ENCODE assay signal across 17 cellular contexts in the genomic region with DNA sequence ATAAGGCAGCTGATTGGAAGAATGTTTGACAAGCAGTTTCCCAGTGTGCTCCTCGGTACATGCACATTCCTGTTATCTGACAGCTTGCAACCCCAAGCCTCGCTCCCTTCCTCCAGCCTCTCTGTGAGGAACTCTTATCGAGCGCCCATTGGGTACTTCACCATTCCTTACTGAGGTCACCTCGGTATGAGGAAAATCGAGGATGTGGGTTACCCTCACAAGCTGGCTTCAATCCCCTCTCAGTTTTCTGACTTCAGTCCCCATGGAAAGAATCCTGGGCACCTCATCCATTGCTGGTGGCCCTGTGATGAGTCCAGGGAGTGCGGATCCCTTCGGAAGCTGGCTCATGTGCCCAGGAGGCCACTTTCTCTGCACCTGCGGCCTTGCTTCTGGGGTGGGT. TPM values are rescaled to one million over a fixed set of nuclear protein-coding genes. Genes with fewer than 3 reads are reported as not detected.
DNase-seq lines count a peak whose midpoint lies in the region; ATAC-seq and TF ChIP-seq lines count a peak whose summit lies in the region.
"Had no signal": no experiment of that assay in that cellular context is flagged by ENCODE, and none has a peak within 500 bp of the region (broad histone marks: within the 10 kb centered on the region; RNA-seq: fewer than 3 reads in every experiment).

No MANE protein-coding gene starts in this region.

- no peak for ATAC-seq in activated CD8-positive, alpha-beta memory T cell treated with anti-CD3 and anti-CD28 coated beads, Interleukin-2, amount 10 ng/mL, durations not matched to agents 7 days and 5 days

- WGBS in esophagus muscularis mucosa: 83% methylated on average over 9 of the region's 9 CpGs

- no peaks in the 10 kb centered on the region for H3K4me1 ChIP-seq in esophagus muscularis mucosa
- H3K4me1 ChIP-seq: Peyer's patch had no signal

- TF ChIP-seq EP300 in esophagus muscularis mucosa (IDR thresholded peaks at IDR 0.05): no peak

- H3K4me3 ChIP-seq in esophagus muscularis mucosa: no peak overlapping the region
- H3K4me3 ChIP-seq: Peyer's patch had no signal

- intact Hi-C loops in esophagus muscularis mucosa (cut with DNase I): no loop called here

- no peaks in the 10 kb centered on the region for H3K27me3 ChIP-seq in esophagus muscularis mucosa
- H3K27me3 ChIP-seq: Peyer's patch had no signal

- no peaks in the 10 kb centered on the region for H3K36me3 Mint-ChIP-seq in activated CD8-positive, alpha-beta memory T cell treated with anti-CD3 and anti-CD28 coated beads, Interleukin-2, amount 10 ng/mL, durations not matched to agents 7 days and 5 days
- H3K36me3 Mint-ChIP-seq in osteocyte (ENCODE audit: unreplicated experiment): peaks cover 36% of the 10 kb centered on the region

- no peak for TF ChIP-seq CTCF in esophagus muscularis mucosa (IDR thresholded peaks at IDR 0.05)
- TF ChIP-seq CTCF in osteocyte (IDR thresholded peaks at IDR 0.05): no peak

- TF ChIP-seq POLR2A in esophagus muscularis mucosa (IDR thresholded peaks at IDR 0.05; ENCODE audit: low read depth): no peak

- H3K36me3 ChIP-seq in esophagus muscularis mucosa: no peaks in the 10 kb centered on the region
- H3K36me3 ChIP-seq: Peyer's patch had no signal

- no peak overlapping the region for H3K4me3 Mint-ChIP-seq in activated CD8-positive, alpha-beta memory T cell treated with anti-CD3 and anti-CD28 coated beads, Interleukin-2, amount 10 ng/mL, durations not matched to agents 7 days and 5 days
- H3K4me3 Mint-ChIP-seq in osteocyte (ENCODE audit: unreplicated experiment): no peak overlapping the region
- H3K4me3 Mint-ChIP-seq: B cell; CD4-positive, alpha-beta memory T cell had no signal

- peaks cover 6% of the 10 kb centered on the region for H3K9me3 Mint-ChIP-seq in activated CD8-positive, alpha-beta memory T cell treated with anti-CD3 and anti-CD28 coated beads, Interleukin-2, amount 10 ng/mL, durations not matched to agents 7 days and 5 days (ENCODE audit: low read depth)
- peaks cover 7% of the 10 kb centered on the region for H3K9me3 Mint-ChIP-seq in osteocyte (ENCODE audit: unreplicated experiment)

- H3K27me3 Mint-ChIP-seq in activated CD8-positive, alpha-beta memory T cell treated with anti-CD3 and anti-CD28 coated beads, Interleukin-2, amount 10 ng/mL, durations not matched to agents 7 days and 5 days: peaks cover 3% of the 10 kb centered on the region
- H3K27me3 Mint-ChIP-seq in osteocyte (ENCODE audit: unreplicated experiment): no peaks in the 10 kb centered on the region
- H3K27me3 Mint-ChIP-seq: B cell; CD4-positive, alpha-beta memory T cell had no signal

- CTCF ChIA-PET in activated CD8-positive, alpha-beta memory T cell treated with anti-CD3 and anti-CD28 coated beads, Interleukin-2, amount 10 ng/mL, durations not matched to agents 7 days and 5 days (lab: Charles Lee): no interaction called here

- H3K27ac ChIP-seq in esophagus muscularis mucosa (replicated peaks in 1 of 4) (no peak overlapping the region), substantia nigra (ENCODE audit: low read depth, low read length, poor library complexity, severe bottlenecking) (no peak overlapping the region)
- H3K27ac ChIP-seq: Peyer's patch had no signal

- H3K27ac Mint-ChIP-seq in activated CD8-positive, alpha-beta memory T cell treated with anti-CD3 and anti-CD28 coated beads, Interleukin-2, amount 10 ng/mL, durations not matched to agents 7 days and 5 days: no peak overlapping the region
- no peak overlapping the region for H3K27ac Mint-ChIP-seq in osteocyte (ENCODE audit: unreplicated experiment)
- H3K27ac Mint-ChIP-seq: B cell; CD4-positive, alpha-beta memory T cell had no signal

- H3K4me1 Mint-ChIP-seq in activated CD8-positive, alpha-beta memory T cell treated with anti-CD3 and anti-CD28 coated beads, Interleukin-2, amount 10 ng/mL, durations not matched to agents 7 days and 5 days: peaks cover 3% of the 10 kb centered on the region
- H3K4me1 Mint-ChIP-seq in osteocyte (ENCODE audit: unreplicated experiment): peaks cover 7% of the 10 kb centered on the region
- H3K4me1 Mint-ChIP-seq: B cell had no signal

- peak; percentile 6 for DNase-seq in AG20443 (ENCODE audit: low spot score)
- DNase-seq in activated CD8-positive, alpha-beta memory T cell treated with anti-CD3 and anti-CD28 coated beads, Interleukin-2, amount 10 ng/mL, durations not matched to agents 7 days and 5 days: peak; percentile 14
- DNase-seq in esophagus muscularis mucosa (ENCODE audit: extremely low spot score): peak; percentile 72
- DNase-seq in osteocyte (ENCODE audit: extremely low spot score, unreplicated experiment): peak; percentile 63
- DNase-seq in NCI-H526 treated with DMSO at 0.1 percent for 48 hours (lab: John Stamatoyannopoulos, UW): no peak
- no peak for DNase-seq in substantia nigra (lab: John Stamatoyannopoulos, UW)
- no peak for DNase-seq in effector CD8-positive, alpha-beta T cell (lab: John Stamatoyannopoulos, UW)
- no peak for DNase-seq in activated gamma-delta T cell (lab: John Stamatoyannopoulos, UW)
- DNase-seq: CD4-positive, alpha-beta memory T cell; Karpas-422; NCI-H1105 treated with DMSO at 0.1 percent for 48 hours; NCI-H187 treated with DMSO at 0.1 percent for 48 hours; NCI-H2171; NCI-H510A; Peyer's patch; Right ventricle myocardium superior had no signal

- H3K9me3 ChIP-seq in esophagus muscularis mucosa: no peaks in the 10 kb centered on the region
- H3K9me3 ChIP-seq: Peyer's patch had no signal

RNA-seq across cellular contexts. Expression of a gene that starts 17.3 kb away (rescaled TPM):
- under 1 TPM; 0.40 to 0.96 TPM for total RNA-seq in activated CD8-positive, alpha-beta memory T cell treated with anti-CD3 and anti-CD28 coated beads, Interleukin-2, amount 10 ng/mL, durations not matched to agents 7 days and 5 days
- total RNA-seq in esophagus muscularis mucosa (under 1 TPM in 2 of 4 donors, not detected in 2; 0.83 to 0.99 TPM), osteocyte (1.9 TPM in 1 of 2 replicates, not detected in the other)
- total RNA-seq: Peyer's patch, Right ventricle myocardium superior had no signal

Comparison
In these comparisons a context has a peak if more than half of its experiments do, and no peak if none do; other contexts are left out.
1. DNase-seq: peak in AG20443 (single experiment), activated CD8-positive, alpha-beta memory T cell treated with anti-CD3 and anti-CD28 coated beads, Interleukin-2, amount 10 ng/mL, durations not matched to agents 7 days and 5 days (single experiment), esophagus muscularis mucosa (single experiment) and osteocyte (single experiment); none in NCI-H526 treated with DMSO at 0.1 percent for 48 hours (single experiment), substantia nigra (0 of 49), effector CD8-positive, alpha-beta T cell (single experiment) and activated gamma-delta T cell (single experiment).